ENCODE assay signal across 8 cellular contexts in the genomic region with DNA sequence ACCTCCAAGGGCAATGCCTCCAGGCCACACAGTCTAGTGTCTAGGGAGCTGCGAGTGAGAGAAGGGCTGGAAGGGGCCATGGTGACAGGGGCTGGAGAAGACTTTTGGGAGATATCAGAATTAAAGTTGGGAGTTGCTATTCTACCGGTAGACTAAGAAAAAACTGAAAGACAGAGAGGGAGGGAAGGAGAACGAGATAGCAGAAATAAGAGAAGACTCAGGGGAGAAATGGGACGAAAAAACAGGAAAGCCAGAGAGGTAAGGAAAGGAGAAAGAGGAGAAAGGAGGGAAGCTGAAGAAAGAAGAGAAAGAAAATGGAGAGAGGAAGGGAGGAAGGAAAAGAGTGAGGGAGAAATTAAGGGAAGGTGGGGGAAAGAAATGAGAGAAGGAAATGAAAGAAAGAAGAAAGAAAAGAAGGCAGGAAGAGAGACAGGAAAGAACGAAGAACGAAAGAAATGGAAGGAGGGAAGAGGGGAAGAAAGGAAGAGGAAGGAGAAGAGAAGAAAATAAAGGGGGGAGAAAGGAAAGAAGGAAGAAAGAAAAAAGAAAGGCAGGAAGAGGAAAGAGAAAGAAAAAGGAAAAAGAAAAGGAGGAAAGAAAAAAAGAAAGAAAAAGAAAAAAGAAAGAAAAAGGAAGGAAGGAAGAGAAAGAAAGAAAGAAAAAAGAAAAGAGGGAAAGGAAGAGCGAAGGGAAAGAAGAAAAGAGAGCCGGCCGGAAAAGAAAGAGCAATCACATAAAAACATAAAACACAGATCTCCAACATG.
DNase-seq lines count a peak whose midpoint lies in the region; ATAC-seq and TF ChIP-seq lines count a peak whose summit lies in the region.

No MANE protein-coding gene starts in this region.

- peak overlapping the region; percentile 82 for H3K27ac ChIP-seq in SK-N-MC

- no peak for TF ChIP-seq CTCF in GM06990 (IDR thresholded peaks at IDR 0.05; ENCODE audit: insufficient read depth, low read length, poor library complexity, severe bottlenecking)
- no peak for TF ChIP-seq CTCF in fibroblast of pulmonary artery (IDR thresholded peaks at IDR 0.05; ENCODE audit: low read length, missing control alignments)

- peak overlapping the region; percentile 85 for H3K9ac ChIP-seq in SK-N-MC (ENCODE audit: insufficient read length)

- peak overlapping the region; percentile 87 for H3K4me3 ChIP-seq in GM06990 (replicated peaks; ENCODE audit: low read depth, low read length)
- peak overlapping the region; percentile 93 for H3K4me3 ChIP-seq in SK-N-MC
- peak overlapping the region; percentile 72 for H3K4me3 ChIP-seq in fibroblast of pulmonary artery (replicated peaks; ENCODE audit: low read depth, low read length)
- H3K4me3 ChIP-seq in skeletal muscle cell (ENCODE audit: low read depth, low read length) = peak overlapping the region; percentile 65

- no peak for DNase-seq in GM06990 (ENCODE audit: extremely low read depth, insufficient read length)
- DNase-seq in SK-N-MC (ENCODE audit: low read depth, low spot score) = no peak
- DNase-seq in fibroblast of pulmonary artery (ENCODE audit: low read depth) = no peak
- DNase-seq in skeletal muscle cell (ENCODE audit: low read depth) = no peak
- DNase-seq in central memory CD4-positive, alpha-beta T cell = no peak
- DNase-seq in NCI-H1105 (lab: John Stamatoyannopoulos, UW) = no peak
- DNase-seq in amygdala (lab: John Stamatoyannopoulos, UW) = no peak

- H3K9me3 ChIP-seq in SK-N-MC (ENCODE audit: low read depth, low read length) = no peaks in the 10 kb centered on the region

- H3K36me3 ChIP-seq in GM06990 (ENCODE audit: control insufficient read depth, insufficient read depth, low read length) (no peaks in the 10 kb centered on the region), SK-N-MC (ENCODE audit: insufficient read depth, low read length) (no peaks in the 10 kb centered on the region)

- ATAC-seq in GM21576 (IDR thresholded peaks at IDR 0.05; ENCODE audit: unreplicated experiment) = no peak

- no peaks in the 10 kb centered on the region for H3K27me3 ChIP-seq in GM06990 (replicated peaks; ENCODE audit: control insufficient read depth, insufficient read depth, low read length)
